Comparison of ENCODE assay signal across 18 cellular contexts in genomic region chr12:76220980-76221379, GRCh38.
"Had no signal": no experiment of that assay in that cellular context is flagged by ENCODE, and none has a peak within 500 bp of the region (broad histone marks: within the 10 kb centered on the region; RNA-seq: fewer than 3 reads in every experiment).

No MANE protein-coding gene starts in this region.

- H3K9me3 ChIP-seq: adrenal gland, lower lobe of right lung, tibial artery, uterus had no signal

- FAIRE-seq: frontal cortex had no signal

- H3K27me3 ChIP-seq: adrenal gland, cardiac muscle cell, tibial artery, uterus had no signal

- H3K36me3 ChIP-seq: adrenal gland, cardiac muscle cell, lower lobe of right lung, tibial artery, uterus, WERI-Rb-1 had no signal

- H3K4me1 ChIP-seq: adrenal gland, lower lobe of right lung, tibial artery, uterus had no signal

- H3K27ac ChIP-seq: adrenal gland, cardiac muscle cell, lower lobe of right lung, tibial artery, uterus, WERI-Rb-1 had no signal

- DNase-seq: activated CD4-positive, alpha-beta T cell treated with anti-CD3 and anti-CD28 coated beads, Interleukin-2, amount 50 U/mL, for 4 hours; activated gamma-delta T cell treated with Interleukin-2 at 50 U/mL for 16 hours; activated T-cell treated with anti-CD3 and anti-CD28 coated beads for 4 hours; adrenal gland; effector memory CD4-positive, alpha-beta T cell; erythroblast; hypothalamus; lower lobe of right lung; nephron progenitor cell; stimulated activated CD4-positive, alpha-beta T cell treated with anti-CD3 and anti-CD28 coated beads, Interleukin-12 subunit alpha, Interleukin-12 subunit beta, amount 100 ng/mL, for 4 hours; stimulated activated CD4-positive, alpha-beta T cell treated with anti-CD3 and anti-CD28 coated beads, Interleukin-1b, Interleukin-23, amount 100 ng/mL, for 48 hours; stimulated activated naive CD4-positive, alpha-beta T cell treated with Interleukin-2 at 50 U/mL for 16 hours; substantia nigra; tibial artery; uterus; WERI-Rb-1 had no signal

- H3K4me3 ChIP-seq: adrenal gland, cardiac muscle cell, lower lobe of right lung, tibial artery, uterus had no signal
